In the genomic region with DNA sequence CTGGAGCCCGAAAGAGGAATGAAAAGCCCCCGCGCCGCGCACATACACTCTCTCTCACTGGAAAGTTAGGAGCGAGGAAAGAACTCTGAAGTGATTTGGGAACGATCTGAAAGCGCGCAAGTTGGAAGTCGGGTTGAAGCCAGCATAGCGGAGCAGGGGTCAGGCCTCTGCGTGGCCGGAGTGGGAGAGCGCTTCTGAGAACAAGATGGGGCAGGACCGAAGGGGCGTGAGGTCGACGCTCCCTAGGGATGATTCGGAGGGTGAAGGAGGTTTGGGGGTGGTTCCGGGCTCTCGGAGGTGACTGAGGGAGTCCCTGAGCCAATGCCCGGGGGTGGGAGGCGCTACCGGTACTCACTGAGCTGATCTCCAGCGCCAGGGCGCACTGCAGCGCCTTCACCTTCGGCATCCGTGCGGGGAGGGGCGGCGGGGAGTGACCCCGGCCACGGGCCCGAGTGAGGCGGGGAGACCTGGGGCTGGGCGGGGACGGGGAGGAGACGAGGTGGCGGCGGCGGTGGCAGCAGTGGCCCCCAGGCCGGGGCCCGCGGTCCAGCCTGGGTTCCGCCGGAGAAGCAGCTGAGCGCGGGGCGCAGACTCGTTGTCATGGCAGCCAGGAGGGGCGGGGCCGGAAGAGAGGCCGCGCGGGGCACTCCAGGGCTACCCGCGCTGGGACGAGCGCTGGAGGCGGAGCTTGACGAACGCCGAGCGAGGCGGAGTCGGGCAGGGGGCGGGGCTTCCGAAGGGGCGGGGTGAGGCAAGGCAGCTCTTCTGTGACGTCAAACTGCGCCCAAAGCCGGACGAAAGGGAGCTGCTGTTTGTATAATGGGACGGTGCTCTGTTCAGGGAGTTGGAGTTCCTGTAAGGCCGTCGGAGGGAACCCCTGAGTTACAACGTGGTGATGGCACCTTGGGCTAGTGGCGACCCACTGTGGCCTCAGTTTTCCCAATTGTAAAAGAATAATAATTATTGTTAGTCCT, we compare ENCODE assay signal across 8 cellular contexts. TPM values are rescaled to one million over a fixed set of nuclear protein-coding genes. Genes with fewer than 3 reads are reported as not detected.
DNase-seq lines count a peak whose midpoint lies in the region; ATAC-seq and TF ChIP-seq lines count a peak whose summit lies in the region.

A gene (minus strand): TSS at position 602 of the 974 bp plus-strand sequence. CDS start 196 bp downstream, at position 406.

- H3K36me3 Mint-ChIP-seq in activated T-cell treated with anti-CD3 and anti-CD28 coated beads, Interleukin-2, amount 50 U/mL, for 72 hours (ENCODE audit: insufficient read depth in 2 of 2) = peaks cover 2 to 3% of the 10 kb centered on the region in 2 donors

- H3K27ac ChIP-seq in esophagus muscularis mucosa (replicated peaks in 1 of 4) = peak within 1 kb of the TSS; percentile 92 to 95 (median 94)

- H3K9me3 Mint-ChIP-seq in activated T-cell treated with anti-CD3 and anti-CD28 coated beads, Interleukin-2, amount 50 U/mL, for 72 hours = no peaks in the 10 kb centered on the region

- peak; percentile 19 for TF ChIP-seq POLR2A in esophagus muscularis mucosa (IDR thresholded peaks at IDR 0.05; ENCODE audit: low read depth)

- DNase-seq in COLO668 (lab: John Stamatoyannopoulos, UW; ENCODE audit: unreplicated experiment) = peak; percentile 99
- peak; percentile 55 for DNase-seq in HT1080 (ENCODE audit: low read depth)
- peak; percentile 91 for DNase-seq in NOMO-1 treated with dmso at 0.1 percent for 144 hours (lab: John Stamatoyannopoulos, UW; ENCODE audit: unreplicated experiment)
- peak; percentile 93 to 94 for DNase-seq in activated T-cell treated with anti-CD3 and anti-CD28 coated beads, Interleukin-2, amount 50 U/mL, for 72 hours
- DNase-seq in esophagus muscularis mucosa (ENCODE audit: extremely low spot score) = peak; percentile 98
- peak; percentile 87 to 90 for DNase-seq in stimulated activated CD8-positive, alpha-beta memory T cell treated with anti-CD3 and anti-CD28 coated beads, Interleukin-4, amount 100 ng/mL, for 1 hour (ENCODE audit: low read depth in 2 of 2, low spot score in 1 of 2)

- H3K27me3 Mint-ChIP-seq in activated T-cell treated with anti-CD3 and anti-CD28 coated beads, Interleukin-2, amount 50 U/mL, for 72 hours (ENCODE audit: low read depth) = peaks cover 13% of the 10 kb centered on the region

- peaks cover 29% of the 10 kb centered on the region for H3K4me1 Mint-ChIP-seq in activated T-cell treated with anti-CD3 and anti-CD28 coated beads, Interleukin-2, amount 50 U/mL, for 72 hours (ENCODE audit: low read depth)

- peak; percentile 99 for ATAC-seq in GM21390 (IDR thresholded peaks at IDR 0.05; ENCODE audit: unreplicated experiment)
- peak; percentile 97 for ATAC-seq in activated T-cell treated with anti-CD3 and anti-CD28 coated beads, Interleukin-2, amount 50 U/mL, for 72 hours (replicated peaks in 1 of 2)

- peak within 1 kb of the TSS; percentile 85 for H3K9ac ChIP-seq in mucosa of stomach (ENCODE audit: low read length)

- no peak for TF ChIP-seq EP300 in esophagus muscularis mucosa (IDR thresholded peaks at IDR 0.05)

- H3K9me3 ChIP-seq in esophagus muscularis mucosa (no peaks in the 10 kb centered on the region), mucosa of stomach (ENCODE audit: control insufficient read depth, low read length) (no peaks in the 10 kb centered on the region)

- peak within 1 kb of the TSS; percentile 90 to 94 for H3K4me3 Mint-ChIP-seq in activated T-cell treated with anti-CD3 and anti-CD28 coated beads, Interleukin-2, amount 50 U/mL, for 72 hours

- H3K27me3 ChIP-seq in esophagus muscularis mucosa = no peaks in the 10 kb centered on the region
- H3K27me3 ChIP-seq in mucosa of stomach (ENCODE audit: control insufficient read depth, insufficient read depth, low read length) = no peaks in the 10 kb centered on the region

- H3K36me3 ChIP-seq in esophagus muscularis mucosa = no peaks in the 10 kb centered on the region
- H3K36me3 ChIP-seq in mucosa of stomach (ENCODE audit: control insufficient read depth, insufficient read depth, low read length) = no peaks in the 10 kb centered on the region

- H3K4me3 ChIP-seq in esophagus muscularis mucosa (peak within 1 kb of the TSS; percentile 89 to 95 (median 92)), mucosa of stomach (ENCODE audit: low read length) (peak within 1 kb of the TSS; percentile 31)

- no peak for TF ChIP-seq CTCF in esophagus muscularis mucosa (IDR thresholded peaks at IDR 0.05)

- peak within 1 kb of the TSS; percentile 27 for H3K27ac Mint-ChIP-seq in activated T-cell treated with anti-CD3 and anti-CD28 coated beads, Interleukin-2, amount 50 U/mL, for 72 hours

- WGBS in esophagus muscularis mucosa = under 1% methylated on average over 35 of the region's 79 CpGs

- intact Hi-C loops in esophagus muscularis mucosa (cut with DNase I) = no loop called here

- H3K4me1 ChIP-seq in esophagus muscularis mucosa (peaks cover 19 to 42% (median 36%) of the 10 kb centered on the region in 4 donors), mucosa of stomach (ENCODE audit: control insufficient read depth, insufficient read depth, low read length) (peaks cover 18% of the 10 kb centered on the region)

RNA-seq across cellular contexts. Expression of the gene that starts here (rescaled TPM):
- 0.16 TPM in 1 of 2 replicates, not detected in the other for total RNA-seq in HT1080 (2014; rRNA removed; shearing (Covaris generic))
- 1.1 and 1.3 TPM in 2 replicates for polyA plus RNA-seq in HT1080 (2015; cell fraction: cytosol; rRNA removed)
- 2.7 and 3.0 TPM in 2 replicates for polyA plus RNA-seq in HT1080 (2015; cell fraction: nucleus; rRNA removed)
- 1 to 10 TPM; 3.4 to 5.7 TPM for total RNA-seq in activated T-cell treated with anti-CD3 and anti-CD28 coated beads, Interleukin-2, amount 50 U/mL, for 72 hours
- 10 to 100 TPM; 12.4 to 21.9 (median 17.5) TPM for total RNA-seq in esophagus muscularis mucosa

Comparison
In these comparisons a context has a peak if more than half of its experiments do, and no peak if none do; other contexts are left out.
1. Peak in every context shown above with its lines: DNase-seq, ATAC-seq, H3K4me3 ChIP-seq and H3K27ac ChIP-seq.